Comparison of ENCODE assay signal across 1 cellular context in the genomic region with DNA sequence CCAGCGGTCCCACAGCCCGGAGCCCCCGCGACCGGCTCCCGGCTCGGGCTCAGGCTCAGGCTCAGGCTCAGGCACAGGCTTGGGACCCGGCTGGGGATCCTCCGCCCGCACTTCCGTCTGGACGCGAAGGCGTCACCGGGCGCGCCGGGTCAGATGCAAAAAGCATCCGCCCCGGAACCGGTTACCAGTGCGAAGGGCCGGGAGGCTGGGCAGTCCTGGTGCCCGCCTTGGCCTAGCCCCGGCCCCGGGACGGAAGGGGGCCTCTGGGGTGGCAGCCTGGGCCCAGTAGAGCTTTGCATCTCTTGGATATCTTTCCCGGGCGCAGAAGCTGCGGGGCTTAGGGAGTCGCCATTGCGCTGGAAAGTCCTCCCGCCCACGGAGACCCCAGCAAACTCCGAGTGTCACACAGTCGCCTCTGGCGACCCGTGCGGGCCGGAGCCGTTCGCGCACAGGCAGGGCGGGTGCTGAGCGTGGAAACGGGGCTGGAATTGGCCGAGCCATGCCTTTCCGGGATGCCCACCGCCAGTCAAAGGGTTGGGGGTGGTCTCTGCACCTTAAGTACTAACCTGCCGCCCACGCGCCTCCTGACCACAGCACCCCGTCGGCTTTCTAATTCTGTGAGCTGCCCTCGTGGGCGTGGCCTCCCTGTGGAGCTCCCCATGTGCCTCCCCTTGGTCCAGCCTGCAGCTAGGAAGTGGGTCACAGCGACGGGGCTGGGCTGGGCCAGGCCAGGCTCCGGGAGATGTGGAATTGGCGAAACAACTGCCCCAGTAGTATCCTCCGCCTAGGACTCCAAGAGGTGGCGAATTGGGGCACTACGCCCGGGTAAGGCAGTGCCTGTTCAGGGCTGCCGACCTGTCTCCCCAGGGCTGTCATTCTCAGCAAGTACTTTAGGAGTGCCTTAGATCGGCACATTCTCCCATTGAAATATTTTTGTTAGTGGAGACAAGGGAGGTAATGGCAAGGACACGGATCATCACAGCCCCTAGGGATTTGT.
TF ChIP-seq lines count a peak whose summit lies in the region.

A gene (minus strand): TSS at position 119 of the 997 bp plus-strand sequence. CDS start 129 bp downstream, outside the sequence.

TF ChIP-seq in A549, 52 proteins besides CTCF, POLR2A, EP300 and RAD21 (continued from another document):
- TF ChIP-seq, protein P1, sequence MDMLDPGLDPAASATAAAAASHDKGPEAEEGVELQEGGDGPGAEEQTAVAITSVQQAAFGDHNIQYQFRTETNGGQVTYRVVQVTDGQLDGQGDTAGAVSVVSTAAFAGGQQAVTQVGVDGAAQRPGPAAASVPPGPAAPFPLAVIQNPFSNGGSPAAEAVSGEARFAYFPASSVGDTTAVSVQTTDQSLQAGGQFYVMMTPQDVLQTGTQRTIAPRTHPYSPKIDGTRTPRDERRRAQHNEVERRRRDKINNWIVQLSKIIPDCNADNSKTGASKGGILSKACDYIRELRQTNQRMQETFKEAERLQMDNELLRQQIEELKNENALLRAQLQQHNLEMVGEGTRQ (IDR thresholded peaks at IDR 0.05): peak; percentile 23; the same call in 1 of the 2 replicates
- TF ChIP-seq ESRRA (IDR thresholded peaks at IDR 0.05; ENCODE audit: borderline replicate concordance, low read length) (0 out of 2 replicates have a peak, but pooled peaks have one; percentile 15), KDM5A (IDR thresholded peaks at IDR 0.05) (peak; percentile 48; the same call in 1 of the 2 replicates), MAZ (IDR thresholded peaks at IDR 0.05; ENCODE audit: borderline replicate concordance, low read depth, low read length) (0 out of 2 replicates have a peak, but pooled peaks have one; percentile 8), ZSCAN20 (CRISPR knock-in tag; IDR thresholded peaks at IDR 0.05) (no peak), HOXA7 (CRISPR knock-in tag; IDR thresholded peaks at IDR 0.05) (0 out of 2 replicates have a peak, but pooled peaks have one; percentile 32), JUN (IDR thresholded peaks at IDR 0.05) (peak; percentile 88 to 96), CBX2 (IDR thresholded peaks at IDR 0.05; ENCODE audit: borderline replicate concordance, low read depth) (no peak), PHF8 (IDR thresholded peaks at IDR 0.05; ENCODE audit: borderline replicate concordance, low read depth) (peak; percentile 99), HOXB13 (CRISPR knock-in tag; IDR thresholded peaks at IDR 0.05; ENCODE audit: low read depth) (no peak), GATA3 (IDR thresholded peaks at IDR 0.05; ENCODE audit: borderline replicate concordance) (peak; percentile 44; the same call in 1 of the 2 replicates)
- TF ChIP-seq, protein P2, sequence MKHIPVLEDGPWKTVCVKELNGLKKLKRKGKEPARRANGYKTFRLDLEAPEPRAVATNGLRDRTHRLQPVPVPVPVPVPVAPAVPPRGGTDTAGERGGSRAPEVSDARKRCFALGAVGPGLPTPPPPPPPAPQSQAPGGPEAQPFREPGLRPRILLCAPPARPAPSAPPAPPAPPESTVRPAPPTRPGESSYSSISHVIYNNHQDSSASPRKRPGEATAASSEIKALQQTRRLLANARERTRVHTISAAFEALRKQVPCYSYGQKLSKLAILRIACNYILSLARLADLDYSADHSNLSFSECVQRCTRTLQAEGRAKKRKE (CRISPR knock-in tag; IDR thresholded peaks at IDR 0.05; ENCODE audit: low read depth): peak; percentile 30; the same call in 1 of the 2 replicates
- TF ChIP-seq, protein P3, sequence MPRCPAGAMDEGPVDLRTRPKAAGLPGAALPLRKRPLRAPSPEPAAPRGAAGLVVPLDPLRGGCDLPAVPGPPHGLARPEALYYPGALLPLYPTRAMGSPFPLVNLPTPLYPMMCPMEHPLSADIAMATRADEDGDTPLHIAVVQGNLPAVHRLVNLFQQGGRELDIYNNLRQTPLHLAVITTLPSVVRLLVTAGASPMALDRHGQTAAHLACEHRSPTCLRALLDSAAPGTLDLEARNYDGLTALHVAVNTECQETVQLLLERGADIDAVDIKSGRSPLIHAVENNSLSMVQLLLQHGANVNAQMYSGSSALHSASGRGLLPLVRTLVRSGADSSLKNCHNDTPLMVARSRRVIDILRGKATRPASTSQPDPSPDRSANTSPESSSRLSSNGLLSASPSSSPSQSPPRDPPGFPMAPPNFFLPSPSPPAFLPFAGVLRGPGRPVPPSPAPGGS (IDR thresholded peaks at IDR 0.05): peak; percentile 84; the same call in 1 of the 3 replicates
